In the genomic region with DNA sequence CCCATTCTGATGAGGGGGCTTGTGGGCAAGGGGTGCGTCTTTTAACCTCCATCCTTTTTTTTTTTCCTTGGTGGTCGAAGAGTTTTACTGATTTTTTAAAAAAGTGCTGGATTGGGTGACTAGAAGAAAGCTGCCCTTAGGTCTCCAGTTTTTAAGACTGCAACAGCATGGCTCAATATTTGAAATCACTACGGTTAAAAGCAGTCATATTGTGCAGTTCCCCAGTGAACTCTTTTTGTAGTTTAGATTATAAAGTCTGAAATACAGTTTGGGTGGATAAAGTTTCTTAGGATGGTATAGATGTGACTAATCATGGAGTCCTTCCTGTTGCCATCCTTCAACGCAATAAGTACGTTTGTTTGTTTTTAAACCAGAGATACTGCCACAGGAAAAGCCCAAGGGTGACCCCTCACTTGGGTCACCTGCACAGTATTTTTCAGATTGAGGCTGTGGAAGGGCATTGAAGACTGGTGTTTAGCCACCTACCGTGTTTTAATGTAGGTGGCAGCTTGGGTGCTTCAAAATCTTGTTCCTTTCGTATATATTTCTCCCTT, we compare ENCODE assay signal across 8 cellular contexts. TPM values are rescaled to one million over a fixed set of nuclear protein-coding genes. Genes with fewer than 3 reads are reported as not detected.
DNase-seq lines count a peak whose midpoint lies in the region; ATAC-seq, FAIRE-seq and TF ChIP-seq lines count a peak whose summit lies in the region.

No MANE protein-coding gene starts in this region.

- H3K27ac ChIP-seq in HUES64 (ENCODE audit: low read depth, low read length): peak overlapping the region; percentile 22
- peak overlapping the region; percentile 92 for H3K27ac ChIP-seq in K562 (ENCODE audit: extremely low read depth, low read depth, low read length)
- peak overlapping the region; percentile 38 for H3K27ac ChIP-seq in mesenchymal stem cell (ENCODE audit: low read length, poor library complexity, severe bottlenecking)

- no peak for FAIRE-seq in K562 (lab: Jason Lieb, UNC)

- H3K4ac ChIP-seq in mesenchymal stem cell (ENCODE audit: low read depth in 1 of 2, low read length in 2 of 2): no peak overlapping the region

- peaks cover 35% of the 10 kb centered on the region for H3K79me2 ChIP-seq in K562 (ENCODE audit: control insufficient read depth, insufficient read depth, low read length)

- H3K9ac ChIP-seq in HUES64 (ENCODE audit: low read depth, low read length) (peak overlapping the region; percentile 99), K562 (ENCODE audit: insufficient read depth in 1 of 2, low read depth in 2 of 2, low read length in 2 of 2) (peak overlapping the region; percentile 46 to 77), mesenchymal stem cell (ENCODE audit: low read length) (peak overlapping the region; percentile 91)

- BruUV-seq in K562 (replicated peaks; lab: Mats Ljungman, UMichigan): TSS peak; percentile 81

- H3K79me1 ChIP-seq in mesenchymal stem cell (replicated peaks; ENCODE audit: low read length, poor library complexity, severe bottlenecking): peaks cover 17% of the 10 kb centered on the region

- H3K4me2 ChIP-seq in K562 (ENCODE audit: insufficient read depth, low read length): peak overlapping the region; percentile 77
- peak overlapping the region; percentile 86 for H3K4me2 ChIP-seq in mesenchymal stem cell (ENCODE audit: low read length, poor library complexity, severe bottlenecking)

- H3K9me3 ChIP-seq in HUES64 (ENCODE audit: insufficient read depth, low read depth, low read length) (no peaks in the 10 kb centered on the region), K562 (replicated peaks; ENCODE audit: control insufficient read depth, insufficient read depth, low read depth, low read length) (no peaks in the 10 kb centered on the region), mesenchymal stem cell (ENCODE audit: control insufficient read depth, low read length) (no peaks in the 10 kb centered on the region)

- in situ Hi-C loops in K562 (cut with MboI): no loop called here

- no peak overlapping the region for H2BK5ac ChIP-seq in mesenchymal stem cell (ENCODE audit: low read depth, low read length, poor library complexity, severe bottlenecking)

- CTCF ChIA-PET in K562 (lab: Yijun Ruan, JAX; ENCODE audit: low intra/inter-chr PET ratio): no interaction called here

- H3K4me1 ChIP-seq in HUES64 (ENCODE audit: insufficient read depth, low read length) (peaks cover 20% of the 10 kb centered on the region), K562 (replicated peaks in 1 of 2; ENCODE audit: control insufficient read depth in 2 of 2, insufficient read depth in 2 of 2, low read length in 2 of 2) (peaks cover 0 to 8% of the 10 kb centered on the region in 2 experiments; a peak in 2 of 5 replicates), mesenchymal stem cell (ENCODE audit: control insufficient read depth, insufficient read depth, low read depth, low read length) (peaks cover 4% of the 10 kb centered on the region)

- no peak overlapping the region for H3K18ac ChIP-seq in mesenchymal stem cell (ENCODE audit: low read depth in 1 of 2, low read length in 2 of 2)

- no peaks in the 10 kb centered on the region for H3K27me3 ChIP-seq in HUES64 (ENCODE audit: insufficient read depth, low read length)
- no peaks in the 10 kb centered on the region for H3K27me3 ChIP-seq in K562 (ENCODE audit: control insufficient read depth in 2 of 2, insufficient read depth in 2 of 2, low read length in 2 of 2)
- H3K27me3 ChIP-seq in mesenchymal stem cell (ENCODE audit: control insufficient read depth in 1 of 2, insufficient read depth in 1 of 2, low read length in 2 of 2): no peaks in the 10 kb centered on the region

- no peak overlapping the region for H4K91ac ChIP-seq in mesenchymal stem cell (ENCODE audit: low read length)

- TF ChIP-seq EP300 in K562 (IDR thresholded peaks at IDR 0.05; ENCODE audit: low read length): no peak

- H3K36me3 ChIP-seq in HUES64 (ENCODE audit: insufficient read depth, low read length): peaks cover 48% of the 10 kb centered on the region
- peaks cover 45% of the 10 kb centered on the region for H3K36me3 ChIP-seq in K562 (ENCODE audit: control insufficient read depth, insufficient read depth, low read length)
- H3K36me3 ChIP-seq in mesenchymal stem cell (ENCODE audit: control insufficient read depth in 1 of 2, insufficient read depth in 2 of 2, low read depth in 1 of 2, low read length in 2 of 2): peaks cover 3 to 31% of the 10 kb centered on the region in 2 experiments

- no peak overlapping the region for H3K23ac ChIP-seq in mesenchymal stem cell (ENCODE audit: low read length in 2 of 2)

- no peak overlapping the region for H4K8ac ChIP-seq in mesenchymal stem cell (ENCODE audit: low read length)

- H3K4me3 ChIP-seq in AG10803 (ENCODE audit: low read length) (peak overlapping the region; percentile 89), HUES64 (ENCODE audit: low read length) (peak overlapping the region; percentile 100), K562 (peak overlapping the region; percentile 61), mesenchymal stem cell (ENCODE audit: insufficient read depth in 1 of 2, low read depth in 1 of 2, low read length in 2 of 2) (peak overlapping the region; percentile 44 to 90)

- H3K9me1 ChIP-seq in K562 (ENCODE audit: control insufficient read depth, insufficient read depth, low read length): no peaks in the 10 kb centered on the region

- intact Hi-C loops in K562 (cut with micrococcal nuclease): loop anchor here (5.0 kb wide), 1 partner anchor 168 kb away; a partner anchor contains a TSS

- WGBS in HUES64: 35% methylated on average over 7 of the region's 7 CpGs
- 4% methylated on average over 7 of the region's 7 CpGs for WGBS in K562 (ENCODE audit: insufficient coverage, low coverage, missing lambda C conversion rate)
- WGBS in mesenchymal stem cell: 8% methylated on average over 5 of the region's 7 CpGs

- no peak for TF ChIP-seq RAD21 in K562 (CRISPR knock-in tag; conservative IDR thresholded peaks at IDR 0.05 in 1 of 2, IDR thresholded peaks at IDR 0.05 in 1 of 2)

- H2AK5ac ChIP-seq in mesenchymal stem cell (ENCODE audit: low read length, severe bottlenecking): no peak overlapping the region

- H2AFZ ChIP-seq in K562 (ENCODE audit: low read depth, low read length) (peak overlapping the region; percentile 84), mesenchymal stem cell (ENCODE audit: low read depth, low read length) (no peak overlapping the region)

- POLR2A ChIA-PET in K562 (lab: Yijun Ruan, JAX): interaction anchor here (0.6 to 2.5 kb wide), 7 partner anchors 9 to 1824 kb away, joined by 3 to 10 read pairs (median 4); no protein-coding TSS in a partner anchor

- ATAC-seq in K562 (no peak), HG02759 (IDR thresholded peaks at IDR 0.05; ENCODE audit: unreplicated experiment) (no peak), GM18511 (IDR thresholded peaks at IDR 0.05; ENCODE audit: unreplicated experiment) (no peak)

- H2BK120ac ChIP-seq in mesenchymal stem cell (ENCODE audit: low read depth, low read length): no peak overlapping the region

- TF ChIP-seq CTCF in AG10803 (conservative IDR thresholded peaks at IDR 0.05; ENCODE audit: low read length) (no peak), K562 (IDR thresholded peaks at IDR 0.05 in 2 of 3, conservative IDR thresholded peaks at IDR 0.05 in 1 of 3; ENCODE audit: insufficient read depth in 2 of 3, low read depth in 1 of 3, low read length in 3 of 3) (no peak)

- no peak for TF ChIP-seq POLR2A in K562 (conservative IDR thresholded peaks at IDR 0.05)

- H2BK12ac ChIP-seq in mesenchymal stem cell (ENCODE audit: low read length in 2 of 2): no peak overlapping the region

- no peak overlapping the region for H3K14ac ChIP-seq in mesenchymal stem cell (ENCODE audit: low read length in 2 of 2)

- no peaks in the 10 kb centered on the region for H4K20me1 ChIP-seq in K562 (replicated peaks; ENCODE audit: control insufficient read depth, insufficient read depth, low read length)

- DNase-seq in AG10803 (ENCODE audit: low read depth) (no peak), K562 (ENCODE audit: extremely low read depth in 1 of 4, low spot score in 3 of 4) (peak in 2 of 4 experiments; percentile 9 to 29), mesenchymal stem cell (peak; percentile 44), NCI-H1417 treated with DMSO at 0.1 percent for 48 hours (lab: John Stamatoyannopoulos, UW) (no peak)
- DNase-seq in stimulated activated CD4-positive, alpha-beta T cell treated with anti-CD3 and anti-CD28 coated beads, Interleukin-1b, Interleukin-23, amount 100 ng/mL, for 48 hours: no peak

- H2BK15ac ChIP-seq in mesenchymal stem cell (ENCODE audit: low read depth, poor library complexity, severe bottlenecking): no peak overlapping the region

RNA-seq across cellular contexts. Expression of a gene that starts 0.5 kb away (rescaled TPM):
- 71.3 TPM for polyA plus RNA-seq in HUES64 (2013, experiment 1 of 2)
- polyA plus RNA-seq in HUES64 (2013, experiment 2 of 2): 70.2 TPM
- 32.3 and 75.2 TPM in 2 replicates for total RNA-seq in K562 (2011; cell fraction: chromatin; rRNA removed; ENCODE audit: low replicate concordance)
- 16.5 and 27.2 TPM in 2 replicates for total RNA-seq in K562 (2011; cell fraction: nucleolus; rRNA removed)
- total RNA-seq in K562 (2011; cell fraction: nucleoplasm; rRNA removed): 34.6 and 72.8 TPM in 2 replicates
- total RNA-seq in K562 (2014; rRNA removed): 68.3 and 70.4 TPM in 2 replicates
- 106 and 111 TPM in 2 replicates for total RNA-seq in K562 (2014; rRNA removed; fragmentation: Illumina TruSeq; extraction: Trizol)
- total RNA-seq in K562 (2015; rRNA removed; fragmentation: Illumina TruSeq; extraction: Trizol): 92.2 and 103 TPM in 2 replicates
- 76.1 and 76.4 TPM in 2 replicates for total RNA-seq in K562 (2021)
- 106 and 139 TPM in 2 replicates for polyA plus RNA-seq in K562 (2011; rRNA removed)
- polyA plus RNA-seq in K562 (2011; cell fraction: cytosol; rRNA removed): 39.9 and 72.7 TPM in 2 replicates
- 37.6 and 52.2 TPM in 2 replicates for polyA plus RNA-seq in K562 (2011; cell fraction: nucleus; rRNA removed)
- 74.7 and 88.4 TPM in 2 replicates for polyA plus RNA-seq in K562 (2012)
- polyA plus RNA-seq in K562 (2014; fragmentation: Illumina TruSeq; extraction: Trizol): 131 and 176 TPM in 2 replicates
- polyA plus RNA-seq in K562 (2014; fragmentation: Nextera tagmentation; extraction: Ambion mirVana): 10 to 100 TPM; 45.6 to 80.6 TPM
- polyA plus RNA-seq in K562 (2014; rRNA removed): 97.7 and 101 TPM in 2 replicates
- polyA minus RNA-seq in K562 (2011; rRNA and poly(A)+ RNA removed): 70.7 and 82.9 TPM in 2 replicates
- 71.4 and 75.6 TPM in 2 replicates for polyA minus RNA-seq in K562 (2011; cell fraction: cytosol; rRNA and poly(A)+ RNA removed)
- 16.4 and 29.2 TPM in 2 replicates for polyA minus RNA-seq in K562 (2011; cell fraction: nucleus; rRNA and poly(A)+ RNA removed)
- 16.2 TPM for polyA plus RNA-seq in mesenchymal stem cell (2013, experiment 1 of 2)
- polyA plus RNA-seq in mesenchymal stem cell (2013, experiment 2 of 2): 18.2 TPM

RNA-seq across cellular contexts. Expression of a gene that starts 0.9 kb away (rescaled TPM):
- polyA plus RNA-seq in HUES64 (2013, experiment 1 of 2): 13.7 TPM
- 13.9 TPM for polyA plus RNA-seq in HUES64 (2013, experiment 2 of 2)
- total RNA-seq in K562 (2011; cell fraction: chromatin; rRNA removed; ENCODE audit: low replicate concordance): 14.2 and 39.1 TPM in 2 replicates
- total RNA-seq in K562 (2011; cell fraction: nucleolus; rRNA removed): 8.7 and 11.2 TPM in 2 replicates
- 14.4 and 16.0 TPM in 2 replicates for total RNA-seq in K562 (2011; cell fraction: nucleoplasm; rRNA removed)
- total RNA-seq in K562 (2014; rRNA removed) (9.3 and 11.1 TPM in 2 replicates), K562 (2014; rRNA removed; fragmentation: Illumina TruSeq; extraction: Trizol) (16.3 and 19.6 TPM in 2 replicates), K562 (2015; rRNA removed; fragmentation: Illumina TruSeq; extraction: Trizol) (15.4 and 17.2 TPM in 2 replicates), K562 (2021) (14.3 and 14.9 TPM in 2 replicates)
- polyA plus RNA-seq in K562 (2011; rRNA removed) (10.7 and 13.2 TPM in 2 replicates), K562 (2014; fragmentation: Illumina TruSeq; extraction: Trizol) (11.5 and 14.5 TPM in 2 replicates), K562 (2014; fragmentation: Nextera tagmentation; extraction: Ambion mirVana) (1 to 10 TPM; 3.9 to 5.3 TPM), K562 (2014; rRNA removed) (7.8 and 7.9 TPM in 2 replicates)
- polyA plus RNA-seq in K562 (2011; cell fraction: cytosol; rRNA removed): 2.6 and 4.6 TPM in 2 replicates
- polyA plus RNA-seq in K562 (2011; cell fraction: nucleus; rRNA removed): 3.4 and 4.0 TPM in 2 replicates
- polyA plus RNA-seq in K562 (2012): 10.3 and 11.0 TPM in 2 replicates
- 29.2 and 35.2 TPM in 2 replicates for polyA minus RNA-seq in K562 (2011; rRNA and poly(A)+ RNA removed)
- 6.8 and 12.7 TPM in 2 replicates for polyA minus RNA-seq in K562 (2011; cell fraction: cytosol; rRNA and poly(A)+ RNA removed)
- polyA minus RNA-seq in K562 (2011; cell fraction: nucleus; rRNA and poly(A)+ RNA removed): 13.7 and 24.5 TPM in 2 replicates
- 9.4 TPM for polyA plus RNA-seq in mesenchymal stem cell (2013, experiment 1 of 2)
- 9.3 TPM for polyA plus RNA-seq in mesenchymal stem cell (2013, experiment 2 of 2)

Comparison
In these comparisons a context has a peak if more than half of its experiments do, and no peak if none do; other contexts are left out.
1. H3K27ac ChIP-seq: peak in every context shown above with its lines; median percentile 92 in K562; 38 in mesenchymal stem cell; 22 in HUES64.